ENCODE assay signal across 17 cellular contexts in genomic region chr6:41438746-41439145, GRCh38.
DNase-seq lines count a peak whose midpoint lies in the region; ATAC-seq, FAIRE-seq and TF ChIP-seq lines count a peak whose summit lies in the region.
"Had no signal": no experiment of that assay in that cellular context is flagged by ENCODE, and none has a peak within 500 bp of the region (broad histone marks: within the 10 kb centered on the region; RNA-seq: fewer than 3 reads in every experiment).

No MANE protein-coding gene starts in this region.

- no peak overlapping the region for H2BK5ac ChIP-seq in H1 (ENCODE audit: low read depth, low read length)
- H2BK5ac ChIP-seq in trophoblast cell (ENCODE audit: low read depth, low read length, poor library complexity), result no peak overlapping the region

- no peak for FAIRE-seq in H1 (lab: Jason Lieb, UNC)
- FAIRE-seq in kidney (lab: Jason Lieb, UNC), result no peak
- FAIRE-seq: G401.6, GM12891, GM18507, HepG2 had no signal

- no peak overlapping the region for H3K56ac ChIP-seq in H1 (replicated peaks; ENCODE audit: insufficient read length, low read depth, low read length)

- H3K23ac ChIP-seq in H1 (ENCODE audit: insufficient read length) (no peak overlapping the region), trophoblast cell (ENCODE audit: low read length) (no peak overlapping the region)

- TF ChIP-seq CTCF in natural killer cell (IDR thresholded peaks at IDR 0.05) (no peak), H1 (IDR thresholded peaks at IDR 0.05; ENCODE audit: control extremely low read depth in 1 of 3, insufficient read depth in 1 of 3, low read depth in 1 of 3, low read length in 3 of 3) (no peak), kidney (IDR thresholded peaks at IDR 0.05; ENCODE audit: borderline replicate concordance, extremely low read depth, insufficient read depth) (no peak)

- H3K79me2 ChIP-seq in H1 (ENCODE audit: control insufficient read depth in 1 of 2, insufficient read depth in 2 of 2, low read length in 2 of 2) (no peaks in the 10 kb centered on the region), trophoblast cell (ENCODE audit: control insufficient read depth, insufficient read depth, low read length, poor library complexity) (no peaks in the 10 kb centered on the region)

- H3K4me3 Mint-ChIP-seq in natural killer cell treated with Interleukin-12 subunit alpha and Interleukin-12 subunit beta and Interleukin-15 and Interleukin-18, amount 100 ng/mL, for 72 hours, result peak overlapping the region; percentile 60
- H3K4me3 Mint-ChIP-seq in natural killer cell, result no peak overlapping the region
- H3K4me3 Mint-ChIP-seq: IgD-negative memory B cell had no signal

- no peak overlapping the region for H2AK5ac ChIP-seq in H1 (ENCODE audit: low read depth, low read length)
- H2AK5ac ChIP-seq in trophoblast cell (ENCODE audit: low read length), result no peak overlapping the region

- H3K4me1 ChIP-seq in H1 (replicated peaks in 1 of 4; ENCODE audit: control insufficient read depth in 3 of 4, insufficient read depth in 4 of 4, low read length in 3 of 4) (peaks cover 4 to 15% (median 11%) of the 10 kb centered on the region in 4 experiments), trophoblast cell (ENCODE audit: control insufficient read depth in 1 of 2, insufficient read depth in 2 of 2, low read length in 2 of 2) (peaks cover 13 to 15% of the 10 kb centered on the region in 2 experiments), kidney (ENCODE audit: control insufficient read depth in 1 of 2, insufficient read depth in 1 of 2, low read depth in 1 of 2, low read length in 2 of 2) (peaks cover 0 to 3% of the 10 kb centered on the region in 2 donors)

- intact Hi-C loops in natural killer cell (cut with micrococcal nuclease) (no loop called here), kidney (cut with DNase I) (no loop called here)

- ATAC-seq in natural killer cell treated with Interleukin-12 subunit alpha and Interleukin-12 subunit beta and Interleukin-15 and Interleukin-18, amount 100 ng/mL, for 72 hours, result no peak
- ATAC-seq in natural killer cell, result no peak
- ATAC-seq in GM18498 (IDR thresholded peaks at IDR 0.05; ENCODE audit: unreplicated experiment), result no peak
- ATAC-seq: HepG2 had no signal

- no peaks in the 10 kb centered on the region for H3K36me3 ChIP-seq in H1 (ENCODE audit: control insufficient read depth in 2 of 4, insufficient read depth in 4 of 4, low read length in 3 of 4)
- H3K36me3 ChIP-seq in trophoblast cell (ENCODE audit: control insufficient read depth in 1 of 2, insufficient read depth in 2 of 2, low read length in 2 of 2), result no peaks in the 10 kb centered on the region
- H3K36me3 ChIP-seq in kidney (ENCODE audit: control insufficient read depth in 1 of 2, insufficient read depth in 2 of 2, low read length in 2 of 2), result no peaks in the 10 kb centered on the region
- H3K36me3 ChIP-seq: BLaER1, HAP-1 had no signal

- no peak overlapping the region for H3K4me3 ChIP-seq in H1 (ENCODE audit: extremely low read depth in 1 of 4, insufficient read depth in 2 of 4, low read depth in 3 of 4, low read length in 4 of 4)
- H3K4me3 ChIP-seq in trophoblast cell (ENCODE audit: low read depth, low read length), result no peak overlapping the region
- H3K4me3 ChIP-seq in kidney (ENCODE audit: low read length in 2 of 2), result no peak overlapping the region
- H3K4me3 ChIP-seq: BLaER1, HAP-1 had no signal

- H4K91ac ChIP-seq in H1 (replicated peaks; ENCODE audit: insufficient read length, low read length), result no peak overlapping the region
- H4K91ac ChIP-seq in trophoblast cell (ENCODE audit: low read depth, low read length), result no peak overlapping the region

- no peak overlapping the region for H3K9ac ChIP-seq in H1 (replicated peaks in 1 of 4; ENCODE audit: extremely low read depth in 1 of 4, low read depth in 3 of 4, low read length in 3 of 4)
- H3K9ac ChIP-seq in trophoblast cell (ENCODE audit: low read length), result no peak overlapping the region
- no peak overlapping the region for H3K9ac ChIP-seq in kidney (ENCODE audit: low read length in 2 of 2)
- H3K9ac ChIP-seq: BLaER1 had no signal

- no peak overlapping the region for H3K18ac ChIP-seq in H1 (ENCODE audit: extremely low read depth, low read length)
- no peak overlapping the region for H3K18ac ChIP-seq in trophoblast cell (ENCODE audit: low read length)

- WGBS in H1 (ENCODE audit: extremely low coverage in 1 of 2, insufficient coverage in 1 of 2, insufficient read length in 1 of 2, insufficient replicate concordance in 2 of 2, low coverage in 1 of 2, low lambda C conversion rate in 2 of 2, missing lambda C conversion rate in 1 of 2), 2 experiments, result 79% methylated on average over 1 of the region's 1 CpG; no CpG with 5 or more reads in 1 of the 2 experiments
- no CpG with 5 or more reads among the region's 1 CpG for WGBS in trophoblast cell (ENCODE audit: extremely low coverage, insufficient coverage, insufficient read length)

- H3K14ac ChIP-seq in H1 (ENCODE audit: insufficient read length), result no peak overlapping the region
- no peak overlapping the region for H3K14ac ChIP-seq in trophoblast cell (ENCODE audit: low read length)

- H3K27ac ChIP-seq in H1 (ENCODE audit: low read depth, low read length) (no peak overlapping the region), trophoblast cell (ENCODE audit: low read depth, low read length) (no peak overlapping the region), kidney (ENCODE audit: low read depth in 2 of 2, low read length in 2 of 2) (no peak overlapping the region)

- no peak for TF ChIP-seq RAD21 in H1 (IDR thresholded peaks at IDR 0.05 in 1 of 2, conservative IDR thresholded peaks at IDR 0.05 in 1 of 2; ENCODE audit: low read depth in 2 of 2, low read length in 2 of 2)

- H2BK12ac ChIP-seq in H1 (ENCODE audit: low read depth, low read length), result no peak overlapping the region
- H2BK12ac ChIP-seq in trophoblast cell (ENCODE audit: low read length), result no peak overlapping the region

- no peak overlapping the region for H4K5ac ChIP-seq in H1 (ENCODE audit: insufficient read length, low read depth, low read length)

- peak overlapping the region in 1 of 2 donors; percentile 92 for H3K27ac Mint-ChIP-seq in natural killer cell treated with Interleukin-12 subunit alpha and Interleukin-12 subunit beta and Interleukin-15 and Interleukin-18, amount 100 ng/mL, for 72 hours
- peak overlapping the region in 1 of 2 donors; percentile 69 for H3K27ac Mint-ChIP-seq in natural killer cell
- H3K27ac Mint-ChIP-seq: IgD-negative memory B cell had no signal

- no peaks in the 10 kb centered on the region for H4K20me1 ChIP-seq in H1 (replicated peaks in 1 of 2; ENCODE audit: control insufficient read depth in 1 of 2, insufficient read depth in 2 of 2, low read length in 2 of 2)
- H4K20me1 ChIP-seq: BLaER1 had no signal

- TF ChIP-seq EP300 in H1 (IDR thresholded peaks at IDR 0.05; ENCODE audit: borderline replicate concordance in 1 of 2, low read depth in 2 of 2, low read length in 2 of 2), result no peak

- CTCF ChIA-PET in H1 (lab: Charles Lee; ENCODE audit: partially characterized antibody), result interaction anchor here (1.0 to 2.0 kb wide), 10 partner anchors 8 to 158 kb away, joined by 3 to 9 read pairs (median 5); no protein-coding TSS in a partner anchor

- POLR2A ChIA-PET in H1 (lab: Charles Lee; ENCODE audit: partially characterized antibody), result interaction anchor here (1.3 kb wide), 2 partner anchors 8 to 9 kb away, joined by 3 read pairs; no protein-coding TSS in a partner anchor

- no peaks in the 10 kb centered on the region for H3K9me3 ChIP-seq in H1 (ENCODE audit: insufficient read depth in 2 of 2, low read depth in 1 of 2, low read length in 1 of 2)
- H3K9me3 ChIP-seq in trophoblast cell (ENCODE audit: insufficient read depth, low read depth, low read length), result peaks cover 1% of the 10 kb centered on the region
- no peaks in the 10 kb centered on the region for H3K9me3 ChIP-seq in kidney (ENCODE audit: control insufficient read depth in 1 of 2, low read length in 2 of 2)
- H3K9me3 ChIP-seq: BLaER1, HAP-1 had no signal

- TF ChIP-seq POLR2A in H1 (IDR thresholded peaks at IDR 0.05; ENCODE audit: control extremely low read depth in 1 of 2, low read depth in 2 of 2, low read length in 2 of 2), result no peak

- H3K36me3 Mint-ChIP-seq in natural killer cell treated with Interleukin-12 subunit alpha and Interleukin-12 subunit beta and Interleukin-15 and Interleukin-18, amount 100 ng/mL, for 72 hours, result no peaks in the 10 kb centered on the region
- H3K36me3 Mint-ChIP-seq in natural killer cell, result no peaks in the 10 kb centered on the region
- H3K36me3 Mint-ChIP-seq: CD8-positive, alpha-beta memory T cell; IgD-negative memory B cell had no signal

- no peak for DNase-seq in natural killer cell treated with Interleukin-12 subunit alpha and Interleukin-12 subunit beta and Interleukin-15 and Interleukin-18, amount 100 ng/mL, for 72 hours (ENCODE audit: low spot score)
- DNase-seq in natural killer cell (no peak), H1 (ENCODE audit: low read depth in 1 of 2, low spot score in 2 of 2) (no peak), trophoblast cell (peak; percentile 49 to 85), DMS 273 (lab: John Stamatoyannopoulos, UW; ENCODE audit: unreplicated experiment) (no peak), kidney (no peak)
- DNase-seq: 8988T; CD8-positive, alpha-beta memory T cell; COR-L47 had no signal

- H2AFZ ChIP-seq in H1 (ENCODE audit: low read length) (no peak overlapping the region), trophoblast cell (ENCODE audit: insufficient read depth, low read length, poor library complexity) (no peak overlapping the region)

- no peak overlapping the region for H2BK120ac ChIP-seq in H1 (replicated peaks; ENCODE audit: low read depth, low read length)
- no peak overlapping the region for H2BK120ac ChIP-seq in trophoblast cell (ENCODE audit: insufficient read depth, low read length, poor library complexity)

- 0 out of 2 replicates have a peak overlapping the region, but pooled peaks have one; percentile 12 for H2BK15ac ChIP-seq in H1 (ENCODE audit: low read length)

- no peaks in the 10 kb centered on the region for H3K79me1 ChIP-seq in H1 (ENCODE audit: low read depth, low read length)
- peaks cover 6% of the 10 kb centered on the region for H3K79me1 ChIP-seq in trophoblast cell (ENCODE audit: low read length)

- H3K9me3 Mint-ChIP-seq in natural killer cell treated with Interleukin-12 subunit alpha and Interleukin-12 subunit beta and Interleukin-15 and Interleukin-18, amount 100 ng/mL, for 72 hours, result no peaks in the 10 kb centered on the region
- no peaks in the 10 kb centered on the region for H3K9me3 Mint-ChIP-seq in natural killer cell
- H3K9me3 Mint-ChIP-seq: CD8-positive, alpha-beta memory T cell; IgD-negative memory B cell had no signal

- H3K27me3 ChIP-seq in H1 (replicated peaks in 1 of 4; ENCODE audit: control insufficient read depth in 3 of 4, extremely low read depth in 1 of 4, insufficient read depth in 3 of 4, low read length in 3 of 4), result peaks cover 0 to 9% (median 4%) of the 10 kb centered on the region in 4 experiments; a peak in 5 of 7 replicates
- peaks cover 5% of the 10 kb centered on the region for H3K27me3 ChIP-seq in trophoblast cell (ENCODE audit: insufficient read depth, low read length)

- H3K27me3 Mint-ChIP-seq in natural killer cell treated with Interleukin-12 subunit alpha and Interleukin-12 subunit beta and Interleukin-15 and Interleukin-18, amount 100 ng/mL, for 72 hours, result peaks cover 25 to 48% of the 10 kb centered on the region in 2 donors
- H3K27me3 Mint-ChIP-seq in natural killer cell (ENCODE audit: low read depth in 2 of 2), result peaks cover 62 to 65% of the 10 kb centered on the region in 2 donors

- H4K8ac ChIP-seq in H1 (ENCODE audit: extremely low read depth, insufficient read depth, low read length) (no peak overlapping the region), trophoblast cell (ENCODE audit: low read depth, low read length) (no peak overlapping the region)

- peaks cover 31 to 38% of the 10 kb centered on the region in 2 donors for H3K4me1 Mint-ChIP-seq in natural killer cell treated with Interleukin-12 subunit alpha and Interleukin-12 subunit beta and Interleukin-15 and Interleukin-18, amount 100 ng/mL, for 72 hours (ENCODE audit: low read depth in 2 of 2)
- peaks cover 33 to 39% of the 10 kb centered on the region in 2 donors for H3K4me1 Mint-ChIP-seq in natural killer cell

- no peak overlapping the region for H3K4ac ChIP-seq in H1 (replicated peaks; ENCODE audit: insufficient read length, low read depth, low read length)
- no peak overlapping the region for H3K4ac ChIP-seq in trophoblast cell (ENCODE audit: low read depth, low read length)

- no peak overlapping the region for H3K4me2 ChIP-seq in H1 (ENCODE audit: insufficient read depth in 1 of 2, low read depth in 2 of 2, low read length in 2 of 2)
- H3K4me2 ChIP-seq in trophoblast cell (ENCODE audit: low read length), result no peak overlapping the region

- no peak overlapping the region for H2BK20ac ChIP-seq in H1 (ENCODE audit: low read length)

- peaks cover 3% of the 10 kb centered on the region; the same call in 1 of the 2 replicates for H3K23me2 ChIP-seq in H1 (ENCODE audit: low read depth, low read length)

- no peak overlapping the region for H4K12ac ChIP-seq in trophoblast cell (ENCODE audit: low read depth, low read length)

Comparison
In these comparisons a context has a peak if more than half of its experiments do, and no peak if none do; other contexts are left out.
1. DNase-seq: peak in trophoblast cell (2 of 2); none in natural killer cell treated with Interleukin-12 subunit alpha and Interleukin-12 subunit beta and Interleukin-15 and Interleukin-18, amount 100 ng/mL, for 72 hours (single experiment), natural killer cell (single experiment), H1 (0 of 2), DMS 273 (single experiment) and kidney (single experiment).